In genomic region chr2:44680983-44681481, GRCh38 we compare ENCODE assay signal across 12 cellular contexts.
A peak's percentile ranks its signal among the peaks of the same experiment; 100 is the strongest.
DNase-seq lines count a peak whose midpoint lies in the region; ATAC-seq and TF ChIP-seq lines count a peak whose summit lies in the region.
"Had no signal": no experiment of that assay in that cellular context is flagged by ENCODE, and none has a peak within 500 bp of the region (broad histone marks: within the 10 kb centered on the region; RNA-seq: fewer than 3 reads in every experiment).

No MANE protein-coding gene starts in this region.

- H3K9me3 ChIP-seq in A673 (ENCODE audit: low read depth, low read length, poor library complexity, severe bottlenecking) (no peaks in the 10 kb centered on the region), upper lobe of right lung (no peaks in the 10 kb centered on the region)
- H3K9me3 ChIP-seq: ovary had no signal

- CTCF ChIA-PET in A673 (lab: Charles Lee) = interaction anchor here (1.4 kb wide), 1 partner anchor 201 kb away, joined by 6 read pairs; no protein-coding TSS in a partner anchor

- DNase-seq in A673 (ENCODE audit: low spot score) (peak; percentile 15), NCI-H1092 (lab: John Stamatoyannopoulos, UW) (peak; percentile 52), NCI-H524 (lab: John Stamatoyannopoulos, UW) (peak; percentile 89 to 95), fibroblast of gingiva (ENCODE audit: low read depth) (peak; percentile 9), ecto neural progenitor cell (ENCODE audit: low spot score) (no peak), upper lobe of right lung (no peak)
- DNase-seq: activated CD4-positive, alpha-beta T cell treated with anti-CD3 and anti-CD28 coated beads, Interleukin-2, amount 10 ng/mL, durations not matched to agents 7 days and 5 days; Calu3; ovary; T-helper 9 cell had no signal

- BruUV-seq in A673 (replicated peaks; lab: Mats Ljungman, UMichigan) = no TSS peak

- intact Hi-C loops in A673 (cut with micrococcal nuclease; ENCODE audit: unreplicated experiment) (no loop called here), upper lobe of right lung (cut with DNase I) (no loop called here)

- H3K4me3 ChIP-seq in A673 (ENCODE audit: low read depth, low read length, poor library complexity, severe bottlenecking) = no peak overlapping the region
- H3K4me3 ChIP-seq in upper lobe of right lung = no peak overlapping the region
- H3K4me3 ChIP-seq: ovary had no signal

- H3K27ac ChIP-seq in A673 (ENCODE audit: low read depth, low read length, poor library complexity, severe bottlenecking) = no peak overlapping the region
- no peak overlapping the region for H3K27ac ChIP-seq in upper lobe of right lung
- H3K27ac ChIP-seq: ovary had no signal

- H3K4me1 ChIP-seq in A673 (ENCODE audit: insufficient read depth, low read length, poor library complexity, severe bottlenecking) (no peaks in the 10 kb centered on the region), upper lobe of right lung (no peaks in the 10 kb centered on the region)

- H3K27me3 ChIP-seq in A673 (replicated peaks; ENCODE audit: insufficient read depth, low read depth, low read length, poor library complexity) = no peaks in the 10 kb centered on the region
- H3K27me3 ChIP-seq in upper lobe of right lung = no peaks in the 10 kb centered on the region
- H3K27me3 ChIP-seq: ovary had no signal

- no peak for TF ChIP-seq CTCF in A673 (conservative IDR thresholded peaks at IDR 0.05; ENCODE audit: low read depth, low read length)
- no peak for TF ChIP-seq CTCF in upper lobe of right lung (IDR thresholded peaks at IDR 0.05)

- H3K36me3 ChIP-seq in A673 (ENCODE audit: insufficient read depth, low read length, poor library complexity, severe bottlenecking) (no peaks in the 10 kb centered on the region), upper lobe of right lung (no peaks in the 10 kb centered on the region)
- H3K36me3 ChIP-seq: ovary had no signal

- ATAC-seq in GM18520 (IDR thresholded peaks at IDR 0.05; ENCODE audit: unreplicated experiment) = no peak
- no peak for ATAC-seq in GM19035 (IDR thresholded peaks at IDR 0.05; ENCODE audit: unreplicated experiment)
- no peak for ATAC-seq in upper lobe of right lung

- POLR2A ChIA-PET in A673 (lab: Charles Lee; ENCODE audit: low non-redundant PET) = interaction anchor here (0.6 kb wide), 1 partner anchor 599 kb away, joined by 3 read pairs; no protein-coding TSS in a partner anchor

Comparison
In these comparisons a context has a peak if more than half of its experiments do, and no peak if none do; other contexts are left out.
1. DNase-seq: peak in A673 (single experiment), NCI-H1092 (single experiment), NCI-H524 (2 of 2) and fibroblast of gingiva (single experiment); none in ecto neural progenitor cell (single experiment) and upper lobe of right lung (single experiment).